Comparison of ENCODE assay signal across 1 cellular context in genomic region chr3:46491089-46492070, GRCh38.
A peak's percentile ranks its signal among the peaks of the same experiment; 100 is the strongest.
TF ChIP-seq lines count a peak whose summit lies in the region.

No MANE protein-coding gene starts in this region.

TF ChIP-seq in K562, 482 proteins besides CTCF, POLR2A, EP300 and RAD21:
- TF ChIP-seq SRSF1 (IDR thresholded peaks at IDR 0.05; ENCODE audit: low read depth, low read length): no peak
- TF ChIP-seq ZNF584 (CRISPR knock-in tag; IDR thresholded peaks at IDR 0.05; ENCODE audit: low read depth): 0 out of 2 replicates have a peak, but pooled peaks have one; percentile 39
- no peak for TF ChIP-seq BRCA1 (IDR thresholded peaks at IDR 0.05)
- TF ChIP-seq BRCA1 (CRISPR knock-in tag; IDR thresholded peaks at IDR 0.05): no peak
- no peak for TF ChIP-seq ZNF316 (IDR thresholded peaks at IDR 0.05)
- no peak for TF ChIP-seq CEBPG (CRISPR knock-in tag; IDR thresholded peaks at IDR 0.05)
- peak in 1 of 2 experiments; percentile 47; a peak in 2 of 4 replicates for TF ChIP-seq CEBPG (tag; conservative IDR thresholded peaks at IDR 0.05 in 1 of 2, IDR thresholded peaks at IDR 0.05 in 1 of 2)
- TF ChIP-seq ZNF347 (CRISPR knock-in tag; IDR thresholded peaks at IDR 0.05; ENCODE audit: low read depth): no peak
- peak; percentile 70; the same call in 1 of the 2 replicates for TF ChIP-seq ZNF589 (CRISPR knock-in tag; IDR thresholded peaks at IDR 0.05; ENCODE audit: low read depth)
- no peak for TF ChIP-seq MXD1 (CRISPR knock-in tag; IDR thresholded peaks at IDR 0.05; ENCODE audit: borderline replicate concordance, poor library complexity, severe bottlenecking)
- TF ChIP-seq ZNF507 (tag; conservative IDR thresholded peaks at IDR 0.05): no peak
- no peak for TF ChIP-seq ZNF583 (CRISPR knock-in tag; IDR thresholded peaks at IDR 0.05)
TF ChIP-seq in K562: peak in this region for 3.
